Comparison of ENCODE assay signal across 20 cellular contexts in genomic region chr10:124953421-124953820, GRCh38. TPM values are rescaled to one million over a fixed set of nuclear protein-coding genes. Genes with fewer than 3 reads are reported as not detected.
A peak's percentile ranks its signal among the peaks of the same experiment; 100 is the strongest.
DNase-seq lines count a peak whose midpoint lies in the region; ATAC-seq, FAIRE-seq and TF ChIP-seq lines count a peak whose summit lies in the region.
"Had no signal": no experiment of that assay in that cellular context is flagged by ENCODE, and none has a peak within 500 bp of the region (broad histone marks: within the 10 kb centered on the region; RNA-seq: fewer than 3 reads in every experiment).

No MANE protein-coding gene starts in this region.

- TF ChIP-seq EP300 in esophagus muscularis mucosa (IDR thresholded peaks at IDR 0.05): no peak

- H3K9ac ChIP-seq in keratinocyte (ENCODE audit: control insufficient read depth, extremely low read depth, insufficient read depth, low read length): no peak overlapping the region
- H3K9ac ChIP-seq: GM23248 had no signal

- H4K20me1 ChIP-seq in keratinocyte (ENCODE audit: control insufficient read depth, extremely low read depth, insufficient read depth, low read length): peaks cover 2% of the 10 kb centered on the region

- peaks cover 42% of the 10 kb centered on the region for H3K79me2 ChIP-seq in keratinocyte (ENCODE audit: control insufficient read depth, insufficient read depth, low read length)

- no peak overlapping the region for H3K4me2 ChIP-seq in keratinocyte (ENCODE audit: control insufficient read depth, extremely low read depth, insufficient read depth, low read depth, low read length)

- FAIRE-seq in keratinocyte (lab: Jason Lieb, UNC): peak; percentile 39

- H3K27ac Mint-ChIP-seq in activated naive CD4-positive, alpha-beta T cell treated with anti-CD3 and anti-CD28 coated beads, Interleukin-2, amount 50 U/mL, for 24 hours: no peak overlapping the region
- H3K27ac Mint-ChIP-seq in activated naive CD4-positive, alpha-beta T cell treated with anti-CD3 and anti-CD28 coated beads for 36 hours: no peak overlapping the region
- peak overlapping the region; percentile 44 for H3K27ac Mint-ChIP-seq in nephron progenitor cell

- WGBS in esophagus muscularis mucosa: 87% methylated on average over 3 of the region's 3 CpGs

- H3K4me3 Mint-ChIP-seq in activated naive CD4-positive, alpha-beta T cell treated with anti-CD3 and anti-CD28 coated beads, Interleukin-2, amount 50 U/mL, for 24 hours: peak overlapping the region; percentile 20
- no peak overlapping the region for H3K4me3 Mint-ChIP-seq in activated naive CD4-positive, alpha-beta T cell treated with anti-CD3 and anti-CD28 coated beads for 36 hours
- H3K4me3 Mint-ChIP-seq in nephron progenitor cell: no peak overlapping the region
- H3K4me3 Mint-ChIP-seq: CD14-positive monocyte had no signal

- intact Hi-C loops in activated naive CD4-positive, alpha-beta T cell treated with anti-CD3 and anti-CD28 coated beads for 36 hours (cut with micrococcal nuclease): no loop called here
- intact Hi-C loops in esophagus muscularis mucosa (cut with DNase I): no loop called here

- no peaks in the 10 kb centered on the region for H3K9me3 ChIP-seq in keratinocyte (ENCODE audit: control insufficient read depth, low read depth, low read length)
- H3K9me3 ChIP-seq in esophagus muscularis mucosa: no peaks in the 10 kb centered on the region

- no peak for DNase-seq in activated naive CD4-positive, alpha-beta T cell treated with anti-CD3 and anti-CD28 coated beads for 36 hours
- DNase-seq in keratinocyte (ENCODE audit: low read depth, low spot score) (no peak), nephron progenitor cell (no peak), Kasumi-1 (lab: John Stamatoyannopoulos, UW) (no peak), esophagus muscularis mucosa (ENCODE audit: extremely low spot score) (no peak), DMS 273 treated with DMSO at 0.1 percent for 48 hours (lab: John Stamatoyannopoulos, UW) (no peak)
- DNase-seq: 8988T, GDM1, GM23248, KG1, NCI-H1417 treated with DMSO at 0.1 percent for 48 hours, NCI-H1930, NCI-H226, NCI-H524, NCI-H82, OCI-M1, SHP77 had no signal

- CTCF ChIA-PET in activated naive CD4-positive, alpha-beta T cell treated with anti-CD3 and anti-CD28 coated beads for 36 hours (lab: Charles Lee): no interaction called here

- peaks cover 49% of the 10 kb centered on the region for H3K4me1 Mint-ChIP-seq in activated naive CD4-positive, alpha-beta T cell treated with anti-CD3 and anti-CD28 coated beads, Interleukin-2, amount 50 U/mL, for 24 hours
- H3K4me1 Mint-ChIP-seq in activated naive CD4-positive, alpha-beta T cell treated with anti-CD3 and anti-CD28 coated beads for 36 hours (ENCODE audit: low read depth): peaks cover 43% of the 10 kb centered on the region
- peaks cover 20% of the 10 kb centered on the region for H3K4me1 Mint-ChIP-seq in nephron progenitor cell

- H3K4me3 ChIP-seq in keratinocyte (ENCODE audit: control insufficient read depth in 2 of 3, extremely low read depth in 1 of 3, insufficient read depth in 2 of 3, low read depth in 1 of 3, low read length in 3 of 3) (no peak overlapping the region), esophagus muscularis mucosa (no peak overlapping the region)
- H3K4me3 ChIP-seq: GM23248 had no signal

- peaks cover 3% of the 10 kb centered on the region for H3K9me1 ChIP-seq in keratinocyte (ENCODE audit: control insufficient read depth, extremely low read depth, insufficient read depth, low read length)

- H3K36me3 Mint-ChIP-seq in activated naive CD4-positive, alpha-beta T cell treated with anti-CD3 and anti-CD28 coated beads, Interleukin-2, amount 50 U/mL, for 24 hours: peaks cover 6% of the 10 kb centered on the region
- peaks cover 9% of the 10 kb centered on the region for H3K36me3 Mint-ChIP-seq in activated naive CD4-positive, alpha-beta T cell treated with anti-CD3 and anti-CD28 coated beads for 36 hours (ENCODE audit: low read depth)
- H3K36me3 Mint-ChIP-seq in nephron progenitor cell (ENCODE audit: low read depth): peaks cover 32% of the 10 kb centered on the region

- dilution Hi-C loops in keratinocyte (cut with MboI; ENCODE audit: extremely low pct_ligation_motif_present, low sequenced_read_pairs): no loop called here

- H3K27ac ChIP-seq in keratinocyte (ENCODE audit: control insufficient read depth, insufficient read depth, low read length) (no peak overlapping the region), esophagus muscularis mucosa (replicated peaks in 1 of 4) (no peak overlapping the region)
- H3K27ac ChIP-seq: GM23248 had no signal

- ATAC-seq in HG02642 (IDR thresholded peaks at IDR 0.05; ENCODE audit: poor library complexity, unreplicated experiment): no peak

- TF ChIP-seq POLR2A in esophagus muscularis mucosa (IDR thresholded peaks at IDR 0.05; ENCODE audit: low read depth): no peak

- H2AFZ ChIP-seq in keratinocyte (ENCODE audit: control insufficient read depth, low read length): no peak overlapping the region
- H2AFZ ChIP-seq: GM23248 had no signal

- H3K36me3 ChIP-seq in keratinocyte (ENCODE audit: control insufficient read depth in 2 of 2, extremely low read depth in 1 of 2, insufficient read depth in 2 of 2, low read length in 2 of 2) (peaks cover 0 to 3% of the 10 kb centered on the region in 2 experiments), esophagus muscularis mucosa (peaks cover 0 to 5% (median 0%) of the 10 kb centered on the region in 4 donors)

- H3K27me3 ChIP-seq in keratinocyte (ENCODE audit: control insufficient read depth, extremely low read depth, insufficient read depth, low read length) (no peaks in the 10 kb centered on the region), esophagus muscularis mucosa (no peaks in the 10 kb centered on the region)

- H3K27me3 Mint-ChIP-seq in activated naive CD4-positive, alpha-beta T cell treated with anti-CD3 and anti-CD28 coated beads, Interleukin-2, amount 50 U/mL, for 24 hours: no peaks in the 10 kb centered on the region
- no peaks in the 10 kb centered on the region for H3K27me3 Mint-ChIP-seq in activated naive CD4-positive, alpha-beta T cell treated with anti-CD3 and anti-CD28 coated beads for 36 hours (ENCODE audit: low read depth)
- H3K27me3 Mint-ChIP-seq in nephron progenitor cell (ENCODE audit: low read depth, poor library complexity): no peaks in the 10 kb centered on the region

- no peaks in the 10 kb centered on the region for H3K9me3 Mint-ChIP-seq in activated naive CD4-positive, alpha-beta T cell treated with anti-CD3 and anti-CD28 coated beads, Interleukin-2, amount 50 U/mL, for 24 hours
- H3K9me3 Mint-ChIP-seq in activated naive CD4-positive, alpha-beta T cell treated with anti-CD3 and anti-CD28 coated beads for 36 hours: no peaks in the 10 kb centered on the region
- H3K9me3 Mint-ChIP-seq in nephron progenitor cell: no peaks in the 10 kb centered on the region

- H3K4me1 ChIP-seq in keratinocyte (ENCODE audit: control insufficient read depth, extremely low read depth, insufficient read depth, low read length) (no peaks in the 10 kb centered on the region), esophagus muscularis mucosa (peaks cover 18 to 51% (median 33%) of the 10 kb centered on the region in 4 donors)

- TF ChIP-seq CTCF in keratinocyte (optimal IDR thresholded peaks at IDR 0.05 in 1 of 3, IDR thresholded peaks at IDR 0.05 in 1 of 3, conservative IDR thresholded peaks at IDR 0.05 in 1 of 3; ENCODE audit: extremely low read depth in 1 of 3, insufficient read depth in 2 of 3, low read length in 3 of 3) (no peak), nephron progenitor cell (IDR thresholded peaks at IDR 0.05) (no peak), esophagus muscularis mucosa (IDR thresholded peaks at IDR 0.05) (no peak)

RNA-seq across cellular contexts. Expression of gene ZRANB1, which starts 11.5 kb away (rescaled TPM):
- total RNA-seq in activated naive CD4-positive, alpha-beta T cell treated with anti-CD3 and anti-CD28 coated beads for 36 hours: 10 to 100 TPM; 10.1 to 10.8 TPM
- polyA plus RNA-seq in keratinocyte: 6.9 to 9.3 TPM (median 7.4 TPM) in 3 replicates
- 16.7 TPM for polyA plus RNA-seq in keratinocyte (2011; ENCODE audit: low read depth)
- polyA plus RNA-seq in keratinocyte (2011; cell fraction: cytosol; rRNA removed): 5.8 and 9.3 TPM in 2 replicates
- 8.4 and 10.4 TPM in 2 replicates for polyA plus RNA-seq in keratinocyte (2011; cell fraction: nucleus; rRNA removed)
- 5.0 and 14.5 TPM in 2 replicates for polyA plus RNA-seq in keratinocyte (2012; ENCODE audit: low replicate concordance)
- 5.7 to 12.6 TPM (median 9.5 TPM) in 3 replicates for polyA minus RNA-seq in keratinocyte
- 12.9 TPM for polyA minus RNA-seq in keratinocyte (2011; cell fraction: cytosol; rRNA and poly(A)+ RNA removed)
- polyA minus RNA-seq in keratinocyte (2011; cell fraction: nucleus; rRNA and poly(A)+ RNA removed): 7.1 and 13.2 TPM in 2 replicates
- 10 to 100 TPM; 30.7 to 42.9 (median 34.8) TPM for total RNA-seq in esophagus muscularis mucosa
